19 cellular contexts compared by ENCODE assay signal in genomic region chr1:160398823-160399222, GRCh38. TPM values are rescaled to one million over a fixed set of nuclear protein-coding genes. Genes with fewer than 3 reads are reported as not detected.
DNase-seq lines count a peak whose midpoint lies in the region; ATAC-seq and TF ChIP-seq lines count a peak whose summit lies in the region.
"Had no signal": no experiment of that assay in that cellular context is flagged by ENCODE, and none has a peak within 500 bp of the region (broad histone marks: within the 10 kb centered on the region; RNA-seq: fewer than 3 reads in every experiment).

No MANE protein-coding gene starts in this region.

- H3K4me2 ChIP-seq in neuronal stem cell (ENCODE audit: insufficient read depth, low read length, poor library complexity, severe bottlenecking): no peak overlapping the region

- no peaks in the 10 kb centered on the region for H3K27me3 ChIP-seq in neuronal stem cell (ENCODE audit: control insufficient read depth in 3 of 3, insufficient read depth in 3 of 3, low read depth in 1 of 3, low read length in 3 of 3)
- H3K27me3 ChIP-seq in endodermal cell (ENCODE audit: control insufficient read depth, insufficient read depth, low read length, poor library complexity, severe bottlenecking): no peaks in the 10 kb centered on the region
- H3K27me3 ChIP-seq in gastrocnemius medialis: peaks cover 0 to 8% (median 3%) of the 10 kb centered on the region in 3 donors

- CTCF ChIA-PET in RWPE1 (lab: Yijun Ruan, JAX): interaction anchor here (1.0 kb wide), 1 partner anchor 18 kb away, joined by 3 read pairs; no protein-coding TSS in a partner anchor

- DNase-seq in T-helper 1 cell (no peak), RWPE1 (ENCODE audit: low spot score) (peak; percentile 45), glutamatergic neuron (no peak), neuronal stem cell (ENCODE audit: low spot score) (no peak), endodermal cell (no peak), gastrocnemius medialis (no peak)
- no peak for DNase-seq in effector CD4-positive, alpha-beta T cell
- DNase-seq: activated CD4-positive, CD25-positive, alpha-beta regulatory T cell treated with anti-CD3 and anti-CD28 coated beads, Interleukin-2, amount 50 U/mL, for 72 hours; activated naive CD8-positive, alpha-beta T cell treated with anti-CD3 and anti-CD28 coated beads, Interleukin-2, amount 10 ng/mL, durations not matched to agents 7 days and 5 days; GOT3; NCI-H1048; NCI-H2107; NCI-H82; upper lobe of right lung had no signal

- no peaks in the 10 kb centered on the region for H3K79me1 ChIP-seq in neuronal stem cell (ENCODE audit: low read depth, low read length)

- H2AFZ ChIP-seq in neuronal stem cell (ENCODE audit: low read length): no peak overlapping the region

- H3K9ac ChIP-seq in neuronal stem cell (ENCODE audit: low read depth, low read length, poor library complexity) (no peak overlapping the region), endodermal cell (ENCODE audit: extremely low read depth, low read length, poor library complexity, severe bottlenecking) (no peak overlapping the region)

- peak overlapping the region; percentile 16 for H3K4me3 Mint-ChIP-seq in T-helper 1 cell treated with Interleukin-12 subunit alpha and Interleukin-12 subunit beta and Interleukin-4 antibody, amounts not matched to agents 30 μg/mL and 1 μg/mL, for 36 hours
- H3K4me3 Mint-ChIP-seq in glutamatergic neuron (ENCODE audit: unreplicated experiment): peak overlapping the region; percentile 74
- no peak overlapping the region for H3K4me3 Mint-ChIP-seq in endodermal cell
- H3K4me3 Mint-ChIP-seq: activated naive CD8-positive, alpha-beta T cell treated with anti-CD3 and anti-CD28 coated beads, Interleukin-2, amount 10 ng/mL, durations not matched to agents 7 days and 5 days; memory B cell; stimulated activated memory B cell treated with anti-CD40 and anti-IgM and Interleukin-4, amounts not matched to agents 10 μg/mL and 1 μg/mL and 100 μg/mL, for 72 hours had no signal

- no peak overlapping the region for H3K14ac ChIP-seq in neuronal stem cell (ENCODE audit: low read length)

- H3K36me3 ChIP-seq in neuronal stem cell (replicated peaks in 1 of 2; ENCODE audit: control insufficient read depth in 2 of 2, insufficient read depth in 2 of 2, low read length in 2 of 2): peaks cover 0 to 15% of the 10 kb centered on the region in 2 donors
- H3K36me3 ChIP-seq in endodermal cell (ENCODE audit: control insufficient read depth, insufficient read depth, low read length): no peaks in the 10 kb centered on the region
- no peaks in the 10 kb centered on the region for H3K36me3 ChIP-seq in gastrocnemius medialis
- H3K36me3 ChIP-seq: gastroesophageal sphincter, upper lobe of right lung had no signal

- WGBS in neuronal stem cell (ENCODE audit: extremely low coverage in 2 of 2, insufficient read length in 2 of 2, insufficient replicate concordance in 1 of 2), 2 donors: no CpG with 5 or more reads among the region's 4 CpGs
- WGBS in endodermal cell (ENCODE audit: insufficient coverage in 1 of 2, insufficient read length in 1 of 2), 2 experiments: 86 to 95% methylated on average over 1 to 4 of the region's 4 CpGs

- no peak overlapping the region for H2BK5ac ChIP-seq in neuronal stem cell (ENCODE audit: low read length)

- POLR2A ChIA-PET in RWPE1 (lab: Yijun Ruan, JAX; ENCODE audit: low non-redundant PET): no interaction called here

- H3K4me1 ChIP-seq in neuronal stem cell (ENCODE audit: control insufficient read depth in 2 of 2, insufficient read depth in 1 of 2, low read depth in 1 of 2, low read length in 2 of 2) (peaks cover 34 to 36% of the 10 kb centered on the region in 2 donors), endodermal cell (ENCODE audit: control insufficient read depth, insufficient read depth, low read length) (no peaks in the 10 kb centered on the region), gastrocnemius medialis (peaks cover 0 to 6% of the 10 kb centered on the region in 2 donors)
- H3K4me1 ChIP-seq: upper lobe of right lung had no signal

- no peak overlapping the region for H4K91ac ChIP-seq in neuronal stem cell (ENCODE audit: low read depth, low read length, poor library complexity)

- peaks cover 58% of the 10 kb centered on the region for H3K27me3 Mint-ChIP-seq in T-helper 1 cell treated with Interleukin-12 subunit alpha and Interleukin-12 subunit beta and Interleukin-4 antibody, amounts not matched to agents 30 μg/mL and 1 μg/mL, for 36 hours (ENCODE audit: low read depth)
- peaks cover 7% of the 10 kb centered on the region for H3K27me3 Mint-ChIP-seq in glutamatergic neuron (ENCODE audit: unreplicated experiment)
- H3K27me3 Mint-ChIP-seq in endodermal cell (ENCODE audit: insufficient read depth): no peaks in the 10 kb centered on the region

- TF ChIP-seq CTCF in RWPE1 (conservative IDR thresholded peaks at IDR 0.05; ENCODE audit: low read depth) (no peak), glutamatergic neuron (IDR thresholded peaks at IDR 0.05; ENCODE audit: partially characterized antibody, unreplicated experiment) (no peak), endodermal cell (conservative IDR thresholded peaks at IDR 0.05) (no peak), gastrocnemius medialis (IDR thresholded peaks at IDR 0.05 in 4 of 5, conservative IDR thresholded peaks at IDR 0.05 in 1 of 5) (no peak)

- no peak overlapping the region for H3K4me3 ChIP-seq in neuronal stem cell (ENCODE audit: low read length in 2 of 2)
- H3K4me3 ChIP-seq in endodermal cell (ENCODE audit: low read length): no peak overlapping the region
- H3K4me3 ChIP-seq in gastrocnemius medialis: no peak overlapping the region
- H3K4me3 ChIP-seq: upper lobe of right lung had no signal

- H3K27ac Mint-ChIP-seq in T-helper 1 cell treated with Interleukin-12 subunit alpha and Interleukin-12 subunit beta and Interleukin-4 antibody, amounts not matched to agents 30 μg/mL and 1 μg/mL, for 36 hours: no peak overlapping the region
- H3K27ac Mint-ChIP-seq in glutamatergic neuron (ENCODE audit: unreplicated experiment) (peak overlapping the region; percentile 7), endodermal cell (no peak overlapping the region)
- H3K27ac Mint-ChIP-seq: activated naive CD8-positive, alpha-beta T cell treated with anti-CD3 and anti-CD28 coated beads, Interleukin-2, amount 10 ng/mL, durations not matched to agents 7 days and 5 days; memory B cell; stimulated activated memory B cell treated with anti-CD40 and anti-IgM and Interleukin-4, amounts not matched to agents 10 μg/mL and 1 μg/mL and 100 μg/mL, for 72 hours had no signal

- intact Hi-C loops in gastrocnemius medialis (cut with DNase I; ENCODE audit: low total_unique reads): no loop called here

- peak overlapping the region; percentile 32 for H3K23ac ChIP-seq in neuronal stem cell (ENCODE audit: low read depth, low read length, poor library complexity)

- in situ Hi-C loops in gastrocnemius medialis (cut with MboI; ENCODE audit: low sequenced_read_pairs in 4 of 4): no loop called here

- peak overlapping the region; percentile 88 for H2BK120ac ChIP-seq in neuronal stem cell (ENCODE audit: low read depth, low read length)

- peak overlapping the region; percentile 96 for H2AK5ac ChIP-seq in neuronal stem cell (ENCODE audit: low read depth, low read length)

- H3K27ac ChIP-seq in RWPE1 (no peak overlapping the region), neuronal stem cell (replicated peaks; ENCODE audit: low read length) (no peak overlapping the region), endodermal cell (ENCODE audit: low read depth, low read length) (no peak overlapping the region), gastrocnemius medialis (no peak overlapping the region)
- H3K27ac ChIP-seq: upper lobe of right lung had no signal

- H3K9me3 ChIP-seq in neuronal stem cell (replicated peaks in 1 of 2; ENCODE audit: control insufficient read depth in 2 of 2, insufficient read depth in 1 of 2, low read depth in 1 of 2, low read length in 2 of 2): no peaks in the 10 kb centered on the region
- no peaks in the 10 kb centered on the region for H3K9me3 ChIP-seq in endodermal cell (ENCODE audit: control insufficient read depth, low read length)
- H3K9me3 ChIP-seq in gastrocnemius medialis: no peaks in the 10 kb centered on the region
- H3K9me3 ChIP-seq: gastroesophageal sphincter, upper lobe of right lung had no signal

- no peak for TF ChIP-seq POLR2A in gastrocnemius medialis (IDR thresholded peaks at IDR 0.05)

- H3K4me1 Mint-ChIP-seq in T-helper 1 cell treated with Interleukin-12 subunit alpha and Interleukin-12 subunit beta and Interleukin-4 antibody, amounts not matched to agents 30 μg/mL and 1 μg/mL, for 36 hours (ENCODE audit: low read depth): peaks cover 3% of the 10 kb centered on the region
- peaks cover 18% of the 10 kb centered on the region for H3K4me1 Mint-ChIP-seq in glutamatergic neuron (ENCODE audit: low read depth, unreplicated experiment)
- H3K4me1 Mint-ChIP-seq in endodermal cell: peaks cover 45% of the 10 kb centered on the region

- no peaks in the 10 kb centered on the region for H3K36me3 Mint-ChIP-seq in T-helper 1 cell treated with Interleukin-12 subunit alpha and Interleukin-12 subunit beta and Interleukin-4 antibody, amounts not matched to agents 30 μg/mL and 1 μg/mL, for 36 hours (ENCODE audit: low read depth)
- H3K36me3 Mint-ChIP-seq in glutamatergic neuron (ENCODE audit: unreplicated experiment) (no peaks in the 10 kb centered on the region), endodermal cell (ENCODE audit: low read depth) (no peaks in the 10 kb centered on the region)
- H3K36me3 Mint-ChIP-seq: activated naive CD8-positive, alpha-beta T cell treated with anti-CD3 and anti-CD28 coated beads, Interleukin-2, amount 10 ng/mL, durations not matched to agents 7 days and 5 days; memory B cell; stimulated activated memory B cell treated with anti-CD40 and anti-IgM and Interleukin-4, amounts not matched to agents 10 μg/mL and 1 μg/mL and 100 μg/mL, for 72 hours had no signal

- no peaks in the 10 kb centered on the region for H3K9me3 Mint-ChIP-seq in T-helper 1 cell treated with Interleukin-12 subunit alpha and Interleukin-12 subunit beta and Interleukin-4 antibody, amounts not matched to agents 30 μg/mL and 1 μg/mL, for 36 hours
- H3K9me3 Mint-ChIP-seq in glutamatergic neuron (ENCODE audit: unreplicated experiment): peaks cover 4% of the 10 kb centered on the region
- H3K9me3 Mint-ChIP-seq in endodermal cell: no peaks in the 10 kb centered on the region
- H3K9me3 Mint-ChIP-seq: activated naive CD8-positive, alpha-beta T cell treated with anti-CD3 and anti-CD28 coated beads, Interleukin-2, amount 10 ng/mL, durations not matched to agents 7 days and 5 days; memory B cell; stimulated activated memory B cell treated with anti-CD40 and anti-IgM and Interleukin-4, amounts not matched to agents 10 μg/mL and 1 μg/mL and 100 μg/mL, for 72 hours had no signal

- no peak for ATAC-seq in gastrocnemius medialis
- ATAC-seq: gastroesophageal sphincter; stimulated activated memory B cell treated with anti-CD40 and anti-IgM and Interleukin-4, amounts not matched to agents 10 μg/mL and 1 μg/mL and 100 μg/mL, for 72 hours; upper lobe of right lung had no signal

- peak overlapping the region; percentile 99 for H2BK12ac ChIP-seq in neuronal stem cell (ENCODE audit: low read length)

- H2BK15ac ChIP-seq in neuronal stem cell (ENCODE audit: low read length): peak overlapping the region; percentile 63

- no peak overlapping the region for H4K8ac ChIP-seq in neuronal stem cell (ENCODE audit: low read depth, low read length)

- peak overlapping the region; percentile 91 for H3K4ac ChIP-seq in neuronal stem cell (ENCODE audit: low read length)

- peak overlapping the region; percentile 95 for H3K18ac ChIP-seq in neuronal stem cell (ENCODE audit: low read length)

RNA-seq across cellular contexts. Expression of gene VANGL2, which starts 1.5 kb away (rescaled TPM):
- total RNA-seq in glutamatergic neuron (ENCODE audit: unreplicated experiment): 79.4 TPM
- polyA plus RNA-seq in neuronal stem cell (2013, experiment 1 of 2): 72.6 TPM
- polyA plus RNA-seq in neuronal stem cell (2013, experiment 2 of 2): 74.1 TPM
- 10 to 100 TPM; 62.5 to 67.5 TPM for total RNA-seq in endodermal cell
- 144 TPM for polyA plus RNA-seq in endodermal cell (2013, experiment 1 of 2)
- polyA plus RNA-seq in endodermal cell (2013, experiment 2 of 2): 124 TPM
- total RNA-seq in gastrocnemius medialis: 1 to 10 TPM in 1 of 4 donors, under 1 TPM in 2, not detected in 1; 0.26 to 1.2 (median 0.78) TPM

RNA-seq across cellular contexts. Expression of gene NHLH1, which starts 32.0 kb away (rescaled TPM):
- total RNA-seq in glutamatergic neuron (ENCODE audit: unreplicated experiment) (1,198 TPM), endodermal cell (under 1 TPM; 0.31 to 0.57 TPM), gastrocnemius medialis (under 1 TPM in 1 of 4 donors, not detected in 3; 0.46 TPM)
- 1.0 TPM for polyA plus RNA-seq in neuronal stem cell (2013, experiment 1 of 2)
- polyA plus RNA-seq in neuronal stem cell (2013, experiment 2 of 2): 1.3 TPM
- 67.1 TPM for polyA plus RNA-seq in endodermal cell (2013, experiment 1 of 2)
- 44.6 TPM for polyA plus RNA-seq in endodermal cell (2013, experiment 2 of 2)
- total RNA-seq: cardiac septum, gastroesophageal sphincter, upper lobe of right lung had no signal

RNA-seq across cellular contexts. Expression of gene NCSTN, which starts 55.6 kb away (rescaled TPM):
- 121 TPM for total RNA-seq in glutamatergic neuron (ENCODE audit: unreplicated experiment)
- polyA plus RNA-seq in neuronal stem cell (2013, experiment 1 of 2): 65.2 TPM
- 67.6 TPM for polyA plus RNA-seq in neuronal stem cell (2013, experiment 2 of 2)
- total RNA-seq in endodermal cell: 100 to 1,000 TPM; 103 to 107 TPM
- polyA plus RNA-seq in endodermal cell (2013, experiment 1 of 2): 108 TPM
- 85.8 TPM for polyA plus RNA-seq in endodermal cell (2013, experiment 2 of 2)
- 10 to 100 TPM; 29.2 to 59.3 (median 33.2) TPM for total RNA-seq in gastrocnemius medialis

RNA-seq across cellular contexts. Expression of gene COPA, which starts 55.8 kb away (rescaled TPM):
- 263 TPM for total RNA-seq in glutamatergic neuron (ENCODE audit: unreplicated experiment)
- polyA plus RNA-seq in neuronal stem cell (2013, experiment 1 of 2): 58.9 TPM
- polyA plus RNA-seq in neuronal stem cell (2013, experiment 2 of 2): 60.0 TPM
- 100 to 1,000 TPM; 159 to 174 TPM for total RNA-seq in endodermal cell
- polyA plus RNA-seq in endodermal cell (2013, experiment 1 of 2): 114 TPM
- polyA plus RNA-seq in endodermal cell (2013, experiment 2 of 2): 106 TPM
- total RNA-seq in gastrocnemius medialis: 100 to 1,000 TPM in 1 of 4 donors, 10 to 100 TPM in 3; 59.0 to 103 (median 85.9) TPM

Comparison
In these comparisons a context has a peak if more than half of its experiments do, and no peak if none do; other contexts are left out.
1. RNA of gene VANGL2, which starts 1.5 kb away (total RNA-seq): 79.4 TPM in glutamatergic neuron (single experiment) and 62.5 to 67.5 TPM in endodermal cell; 0.26 to 1.2 TPM in gastrocnemius medialis; every median in the first group is over 10 times any median in the second.
2. RNA of gene NHLH1, which starts 32.0 kb away (total RNA-seq): 1,198 TPM in glutamatergic neuron (single experiment); 0.31 to 0.57 TPM in endodermal cell and 0.46 TPM in gastrocnemius medialis; every median in the first group is over 100 times any median in the second.